In genomic region chr4:1610791-1611500, GRCh38 we compare ENCODE assay signal across 18 cellular contexts.
"Had no signal": no experiment of that assay in that cellular context is flagged by ENCODE, and none has a peak within 500 bp of the region (broad histone marks: within the 10 kb centered on the region; RNA-seq: fewer than 3 reads in every experiment).

No MANE protein-coding gene starts in this region.

- ATAC-seq: gastroesophageal sphincter; heart left ventricle; naive thymus-derived CD4-positive, alpha-beta T cell; T-cell; WTC11 had no signal

- DNase-seq: activated CD4-positive, alpha-beta T cell treated with anti-CD3 and anti-CD28 coated beads, Interleukin-2, amount 50 U/mL, for 4 hours; activated CD8-positive, alpha-beta memory T cell treated with anti-CD3 and anti-CD28 coated beads for 24 hours; activated naive CD4-positive, alpha-beta T cell treated with Interleukin-2 at 50 U/mL for 16 hours; activated naive CD8-positive, alpha-beta T cell treated with anti-CD3 and anti-CD28 coated beads for 36 hours; activated T-cell treated with anti-CD3 and anti-CD28 coated beads, Interleukin-2, amount 50 U/mL, for 48 hours; endodermal cell; islet precursor cell; naive thymus-derived CD4-positive, alpha-beta T cell; stimulated activated CD4-positive, alpha-beta T cell treated with anti-CD3 and anti-CD28 coated beads, Interleukin-12 subunit alpha, Interleukin-12 subunit beta, amount 100 ng/mL, for 4 hours; stimulated activated CD4-positive, alpha-beta T cell treated with anti-CD3 and anti-CD28 coated beads, Interleukin-4, amount 100 ng/mL, for 4 hours; stomach had no signal

- H3K27me3 ChIP-seq: heart left ventricle had no signal

- H3K36me3 ChIP-seq: breast epithelium, gastroesophageal sphincter, heart left ventricle, stomach, suprapubic skin had no signal

- H3K27ac ChIP-seq: breast epithelium, coronary artery, gastroesophageal sphincter, heart left ventricle, stomach, suprapubic skin had no signal

- H3K4me3 ChIP-seq: breast epithelium, coronary artery, gastroesophageal sphincter, heart left ventricle, stomach, suprapubic skin had no signal

- H3K9me3 ChIP-seq: breast epithelium, gastroesophageal sphincter, heart left ventricle, stomach, suprapubic skin had no signal

- H3K4me1 ChIP-seq: breast epithelium, gastroesophageal sphincter, stomach, suprapubic skin had no signal
